In the genomic region with DNA sequence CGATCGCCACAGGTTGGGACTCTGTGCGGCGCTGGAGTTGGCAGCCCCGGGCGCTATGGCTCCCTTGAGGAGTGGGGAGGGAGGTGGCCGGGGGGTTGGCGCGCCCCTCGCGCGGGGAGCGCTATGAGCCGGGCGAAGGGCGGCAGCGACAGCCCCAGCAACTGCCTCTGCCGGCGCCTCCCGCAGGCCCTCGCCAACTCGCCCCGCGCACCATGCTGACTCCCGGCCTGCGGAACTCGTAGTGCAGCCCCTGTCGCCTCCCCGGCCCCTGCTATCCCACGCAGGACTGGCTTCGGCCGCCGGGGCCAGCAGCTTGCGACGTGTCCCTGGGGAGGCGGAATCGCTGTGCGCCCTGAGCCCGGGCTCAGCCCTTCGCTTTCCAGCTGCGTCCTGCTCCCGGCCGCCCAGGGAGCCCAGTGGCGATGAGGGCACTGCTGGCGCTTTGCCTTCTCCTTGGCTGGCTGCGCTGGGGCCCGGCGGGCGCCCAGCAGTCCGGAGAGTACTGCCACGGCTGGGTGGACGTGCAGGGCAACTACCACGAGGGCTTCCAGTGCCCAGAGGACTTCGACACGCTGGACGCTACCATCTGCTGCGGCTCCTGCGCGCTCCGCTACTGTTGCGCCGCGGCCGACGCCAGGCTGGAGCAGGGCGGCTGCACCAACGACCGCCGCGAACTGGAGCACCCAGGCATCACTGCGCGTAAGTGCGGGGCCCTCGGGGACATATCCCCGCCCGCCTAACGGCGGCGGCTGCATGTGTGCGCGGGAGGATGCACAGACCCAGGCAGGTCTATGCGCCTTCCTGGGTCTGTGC, we compare ENCODE assay signal across 7 cellular contexts. TPM values are rescaled to one million over a fixed set of nuclear protein-coding genes. Genes with fewer than 3 reads are reported as not detected.
DNase-seq lines count a peak whose midpoint lies in the region; ATAC-seq and TF ChIP-seq lines count a peak whose summit lies in the region.

No MANE protein-coding gene starts in this region.

- H3K27me3 ChIP-seq in H9 (ENCODE audit: insufficient read depth, low read length) (peaks cover 42% of the 10 kb centered on the region), OCI-LY1 (ENCODE audit: insufficient read depth, low read length) (peaks cover 9% of the 10 kb centered on the region; the same call in 1 of the 2 replicates), upper lobe of left lung (peaks cover 0 to 32% (median 17%) of the 10 kb centered on the region in 4 donors)

- H3K4me1 ChIP-seq in H9 (ENCODE audit: insufficient read depth, low read length) (peaks cover 5% of the 10 kb centered on the region; the same call in 1 of the 2 replicates), OCI-LY1 (ENCODE audit: insufficient read depth, low read length, severe bottlenecking) (peaks cover 26% of the 10 kb centered on the region), upper lobe of left lung (peaks cover 27 to 36% (median 30%) of the 10 kb centered on the region in 4 donors)

- H3K4me3 ChIP-seq in OCI-LY1 (ENCODE audit: low read depth, low read length, poor library complexity, severe bottlenecking): peak overlapping the region; percentile 54
- H3K4me3 ChIP-seq in coronary artery: peak overlapping the region; percentile 83
- peak overlapping the region in 3 of 4 donors; percentile 35 to 57 (median 55) for H3K4me3 ChIP-seq in upper lobe of left lung

- no peak overlapping the region for H2BK20ac ChIP-seq in H9 (ENCODE audit: low read depth, low read length, poor library complexity, severe bottlenecking)

- H3K36me3 Mint-ChIP-seq in H9 (ENCODE audit: insufficient read depth in 1 of 3, low read depth in 3 of 3): peaks cover 0 to 2% (median 0%) of the 10 kb centered on the region in 3 experiments; a peak in 1 of 7 replicates
- H3K36me3 Mint-ChIP-seq in memory B cell: no peaks in the 10 kb centered on the region

- peak overlapping the region; percentile 57 for H3K4me2 ChIP-seq in H9 (ENCODE audit: insufficient read depth, insufficient read length, low read length)
- H3K4me2 ChIP-seq in OCI-LY1 (ENCODE audit: low read length): peak overlapping the region; percentile 82

- no peak for DNase-seq in H9
- no peak for DNase-seq in coronary artery (ENCODE audit: low spot score)
- DNase-seq in memory B cell (ENCODE audit: low spot score in 2 of 2): peak; percentile 8 to 22
- peak in 1 of 2 donors; percentile 88 for DNase-seq in upper lobe of left lung
- DNase-seq in AG08396 (ENCODE audit: low spot score): no peak

- no peaks in the 10 kb centered on the region for H3K79me1 ChIP-seq in H9 (ENCODE audit: insufficient read depth, low read depth, low read length, poor library complexity, severe bottlenecking)

- H3K9me3 ChIP-seq in H9 (ENCODE audit: control insufficient read depth, low read depth, low read length) (no peaks in the 10 kb centered on the region), OCI-LY1 (ENCODE audit: low read length) (no peaks in the 10 kb centered on the region), upper lobe of left lung (no peaks in the 10 kb centered on the region)

- H4K20me1 ChIP-seq in H9 (ENCODE audit: control insufficient read depth, insufficient read depth, insufficient read length) (no peaks in the 10 kb centered on the region), OCI-LY1 (ENCODE audit: insufficient read depth, low read length) (no peaks in the 10 kb centered on the region)

- H3K9me2 ChIP-seq in OCI-LY1 (ENCODE audit: low read depth, low read length): no peaks in the 10 kb centered on the region

- no peak overlapping the region for H3K23ac ChIP-seq in H9 (ENCODE audit: insufficient read length, low read depth, low read length)

- H2BK5ac ChIP-seq in H9 (ENCODE audit: insufficient read length, low read length): no peak overlapping the region

- H2BK15ac ChIP-seq in H9 (ENCODE audit: low read depth, low read length): no peak overlapping the region

- H3K56ac ChIP-seq in H9 (ENCODE audit: insufficient read length, low read depth, low read length): no peak overlapping the region

- H3K23me2 ChIP-seq in H9 (ENCODE audit: insufficient read length, low read depth, low read length, poor library complexity, severe bottlenecking): peaks cover 32% of the 10 kb centered on the region

- H3K27ac ChIP-seq in H9 (ENCODE audit: insufficient read length, low read depth, low read length): no peak overlapping the region
- no peak overlapping the region for H3K27ac ChIP-seq in OCI-LY1 (ENCODE audit: low read depth, low read length, poor library complexity, severe bottlenecking)
- H3K27ac ChIP-seq in coronary artery: peak overlapping the region in 1 of 2 donors; percentile 49
- peak overlapping the region in 2 of 4 donors; percentile 5 to 70 for H3K27ac ChIP-seq in upper lobe of left lung

- no peak overlapping the region for H3T11ph ChIP-seq in H9 (ENCODE audit: low read length)

- peak; percentile 44 for ATAC-seq in GM18498 (IDR thresholded peaks at IDR 0.05; ENCODE audit: unreplicated experiment)
- peak; percentile 51 for ATAC-seq in memory B cell (ENCODE audit: low read depth)
- peak; percentile 48 to 50 for ATAC-seq in upper lobe of left lung (ENCODE audit: low FRiP score in 2 of 2)

- no peak overlapping the region for H3K4ac ChIP-seq in H9 (ENCODE audit: low read depth, low read length)

- no peaks in the 10 kb centered on the region for H3F3A ChIP-seq in OCI-LY1 (ENCODE audit: insufficient read depth, low read length)

- no peak overlapping the region for H4K91ac ChIP-seq in H9 (ENCODE audit: insufficient read length, low read depth, low read length)

- no peak overlapping the region for H4K8ac ChIP-seq in H9 (replicated peaks; ENCODE audit: insufficient read length, low read depth, low read length)

- TF ChIP-seq POLR2A in upper lobe of left lung (IDR thresholded peaks at IDR 0.05): no peak

- H3K4me3 Mint-ChIP-seq in H9 (peak overlapping the region; percentile 68 to 92), memory B cell (peak overlapping the region; percentile 85)

- TF ChIP-seq EP300 in upper lobe of left lung (IDR thresholded peaks at IDR 0.05): no peak

- no peak overlapping the region for H2BK12ac ChIP-seq in H9 (ENCODE audit: insufficient read length, low read depth, low read length)

- no peak overlapping the region for H3K18ac ChIP-seq in H9 (ENCODE audit: insufficient read length, low read depth, low read length)

- WGBS in H9 (ENCODE audit: extremely low coverage, insufficient read length, low lambda C conversion rate): no CpG with 5 or more reads among the region's 82 CpGs
- whole genome bisulfite sequencing in upper lobe of left lung, 2 donors: 0% methylated on average over 10 to 45 of the region's 82 CpGs

- H3K9ac ChIP-seq in H9 (ENCODE audit: extremely low read depth, insufficient read length, low read length) (no peak overlapping the region), OCI-LY1 (ENCODE audit: low read length) (peak overlapping the region; percentile 35; the same call in 1 of the 2 replicates)

- H3K27ac Mint-ChIP-seq in H9 (no peak overlapping the region), memory B cell (no peak overlapping the region)

- H4K5ac ChIP-seq in H9 (ENCODE audit: insufficient read length, low read depth, low read length): no peak overlapping the region

- H3K79me2 ChIP-seq in H9 (ENCODE audit: insufficient read depth, low read length) (no peaks in the 10 kb centered on the region), OCI-LY1 (ENCODE audit: insufficient read depth, low read length) (no peaks in the 10 kb centered on the region)

- H2AFZ ChIP-seq in H9 (ENCODE audit: low read length) (no peak overlapping the region), OCI-LY1 (ENCODE audit: low read length) (no peak overlapping the region)

- H3K14ac ChIP-seq in H9 (ENCODE audit: insufficient read depth, low read length): no peak overlapping the region

- H3K36me3 ChIP-seq in OCI-LY1 (ENCODE audit: insufficient read depth, low read length) (no peaks in the 10 kb centered on the region), upper lobe of left lung (no peaks in the 10 kb centered on the region)

- H3K4me1 Mint-ChIP-seq in H9: peaks cover 46 to 57% of the 10 kb centered on the region in 2 experiments
- H3K4me1 Mint-ChIP-seq in memory B cell: peaks cover 20% of the 10 kb centered on the region

- no peak overlapping the region for H2AK5ac ChIP-seq in H9 (ENCODE audit: insufficient read length, low read length)

- no peak for TF ChIP-seq CTCF in H9 (conservative IDR thresholded peaks at IDR 0.05)
- no peak for TF ChIP-seq CTCF in OCI-LY1 (IDR thresholded peaks at IDR 0.05; ENCODE audit: low read length)
- no peak for TF ChIP-seq CTCF in coronary artery (IDR thresholded peaks at IDR 0.05)
- TF ChIP-seq CTCF in upper lobe of left lung (IDR thresholded peaks at IDR 0.05): no peak

- H2BK120ac ChIP-seq in H9 (ENCODE audit: low read depth, low read length, poor library complexity, severe bottlenecking): no peak overlapping the region

- H3K9me3 Mint-ChIP-seq in H9 (no peaks in the 10 kb centered on the region; a peak in 1 of 5 replicates), memory B cell (no peaks in the 10 kb centered on the region)

- peaks cover 91% of the 10 kb centered on the region for H3K27me3 Mint-ChIP-seq in H9 (ENCODE audit: low read depth)
- peaks cover 20% of the 10 kb centered on the region for H3K27me3 Mint-ChIP-seq in memory B cell

RNA-seq across cellular contexts. Expression of a gene that starts 0.6 kb away (rescaled TPM):
- total RNA-seq in H9 (2021) (1.7 and 2.0 TPM in 2 replicates), upper lobe of left lung (1 to 10 TPM in 4 of 6 donors, under 1 TPM in 1, not detected in 1; 0.76 to 5.9 (median 2.1) TPM)

Comparison
In these comparisons a context has a peak if more than half of its experiments do, and no peak if none do; other contexts are left out.
1. DNase-seq: peak in memory B cell (2 of 2); none in H9 (single experiment), coronary artery (single experiment) and AG08396 (single experiment).
2. Peak in every context shown above with its lines, with median percentiles within 50 percentile points of each other: ATAC-seq and H3K4me3 ChIP-seq.